Comparison of ENCODE assay signal across 42 cellular contexts in the genomic region with DNA sequence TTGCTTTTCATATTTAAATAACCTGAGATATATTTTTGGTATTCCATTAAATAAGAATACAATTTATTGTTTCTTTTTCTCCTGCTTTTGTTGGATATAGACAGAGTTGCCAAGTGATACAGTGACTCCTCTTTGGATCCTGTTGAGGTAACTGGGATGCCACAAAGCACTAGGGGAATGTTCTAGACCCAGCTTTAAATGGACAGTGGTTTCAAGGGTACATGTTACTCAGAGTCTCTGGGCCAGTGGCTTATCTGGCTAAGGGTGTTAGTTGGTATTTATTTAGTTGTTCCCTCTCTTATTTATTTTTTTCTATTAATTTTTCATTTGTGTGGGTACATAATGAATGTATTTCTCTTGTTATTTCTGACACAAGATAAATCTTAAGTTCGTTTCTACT. TPM values are rescaled to one million over a fixed set of nuclear protein-coding genes. Genes with fewer than 3 reads are reported as not detected.
"Had no signal": no experiment of that assay in that cellular context is flagged by ENCODE, and none has a peak within 500 bp of the region (broad histone marks: within the 10 kb centered on the region; RNA-seq: fewer than 3 reads in every experiment).

No MANE protein-coding gene starts in this region.

- DNase-seq: activated CD4-positive, alpha-beta memory T cell treated with anti-CD3 and anti-CD28 coated beads, Interleukin-2, amount 10 ng/mL, durations not matched to agents 7 days and 5 days; activated CD4-positive, alpha-beta T cell treated with anti-CD3 and anti-CD28 coated beads for 1 hour; activated CD4-positive, alpha-beta T cell treated with anti-CD3 and anti-CD28 coated beads for 36 hours; activated CD4-positive, alpha-beta T cell treated with anti-CD3 and anti-CD28 coated beads for 48 hours; activated CD4-positive, alpha-beta T cell treated with anti-CD3 and anti-CD28 coated beads, Interleukin-2, amount 10 ng/mL, durations not matched to agents 7 days and 5 days; activated CD4-positive, alpha-beta T cell treated with anti-CD3 and anti-CD28 coated beads, Interleukin-2, amount 50 U/mL, for 48 hours; activated CD4-positive, CD25-positive, alpha-beta regulatory T cell; activated CD8-positive, alpha-beta memory T cell treated with anti-CD3 and anti-CD28 coated beads for 24 hours; activated CD8-positive, alpha-beta memory T cell treated with anti-CD3 and anti-CD28 coated beads, Interleukin-2, amount 10 ng/mL, durations not matched to agents 7 days and 5 days; activated CD8-positive, alpha-beta T cell treated with anti-CD3 and anti-CD28 coated beads, Interleukin-2, amount 10 ng/mL, durations not matched to agents 7 days and 5 days; activated effector memory CD4-positive, alpha-beta T cell treated with Interleukin-2 at 50 U/mL for 16 hours; activated gamma-delta T cell; activated naive CD4-positive, alpha-beta T cell treated with anti-CD3 and anti-CD28 coated beads, Interleukin-2, amount 10 ng/mL, durations not matched to agents 7 days and 5 days; activated naive CD4-positive, alpha-beta T cell treated with Interleukin-2 at 50 U/mL for 16 hours; activated naive CD8-positive, alpha-beta T cell treated with anti-CD3 and anti-CD28 coated beads, Interleukin-2, amount 10 ng/mL, durations not matched to agents 7 days and 5 days; activated naive CD8-positive, alpha-beta T cell treated with anti-CD3 and anti-CD28 coated beads, Interleukin-2, amount 50 U/mL, for 24 hours; activated T-cell treated with anti-CD3 and anti-CD28 coated beads for 4 hours; activated T-cell treated with anti-CD3 and anti-CD28 coated beads, Interleukin-2, amount 50 U/mL, for 1 hour; activated T-cell treated with anti-CD3 and anti-CD28 coated beads, Interleukin-2, amount 50 U/mL, for 4 hours; activated T-cell treated with anti-CD3 and anti-CD28 coated beads, Interleukin-2, amount 50 U/mL, for 72 hours; amniotic stem cell; aorta; body of pancreas; brain microvascular endothelial cell; cerebellar nuclear complex; SW 1271; T-helper 1 cell; T-helper 2 cell; T-helper 9 cell had no signal

- H3K36me3 ChIP-seq: brain microvascular endothelial cell, breast epithelium had no signal

- H3K4me1 ChIP-seq: breast epithelium had no signal

- H3K9me3 ChIP-seq: body of pancreas, breast epithelium had no signal

- H3K27me3 ChIP-seq: body of pancreas, brain microvascular endothelial cell, breast epithelium had no signal

- H3K4me3 ChIP-seq: body of pancreas, breast epithelium had no signal

- H3K36me3 Mint-ChIP-seq: activated naive CD8-positive, alpha-beta T cell had no signal

- H3K4me1 Mint-ChIP-seq: activated naive CD4-positive, alpha-beta T cell treated with anti-CD3 and anti-CD28 coated beads, Interleukin-2, amount 10 ng/mL, durations not matched to agents 7 days and 5 days; activated naive CD8-positive, alpha-beta T cell treated with anti-CD3 and anti-CD28 coated beads, Interleukin-2, amount 10 ng/mL, durations not matched to agents 7 days and 5 days; WTC11 had no signal

- H3K4me3 Mint-ChIP-seq: activated CD4-positive, alpha-beta memory T cell treated with anti-CD3 and anti-CD28 coated beads, Interleukin-2, amount 10 ng/mL, durations not matched to agents 7 days and 5 days; activated CD4-positive, alpha-beta T cell treated with anti-CD3 and anti-CD28 coated beads for 36 hours; activated CD4-positive, alpha-beta T cell treated with anti-CD3 and anti-CD28 coated beads, Interleukin-2, amount 10 ng/mL, durations not matched to agents 7 days and 5 days; activated CD8-positive, alpha-beta memory T cell treated with anti-CD3 and anti-CD28 coated beads, Interleukin-2, amount 10 ng/mL, durations not matched to agents 7 days and 5 days; activated CD8-positive, alpha-beta T cell treated with anti-CD3 and anti-CD28 coated beads, Interleukin-2, amount 10 ng/mL, durations not matched to agents 7 days and 5 days; activated naive CD4-positive, alpha-beta T cell treated with anti-CD3 and anti-CD28 coated beads, Interleukin-2, amount 10 ng/mL, durations not matched to agents 7 days and 5 days; activated naive CD4-positive, alpha-beta T cell treated with anti-CD3 and anti-CD28 coated beads, Interleukin-2, amount 50 U/mL, for 24 hours; activated naive CD8-positive, alpha-beta T cell; activated naive CD8-positive, alpha-beta T cell treated with anti-CD3 and anti-CD28 coated beads, Interleukin-2, amount 10 ng/mL, durations not matched to agents 7 days and 5 days; activated naive CD8-positive, alpha-beta T cell treated with anti-CD3 and anti-CD28 coated beads, Interleukin-2, amount 50 U/mL, for 24 hours; activated T-cell treated with anti-CD3 and anti-CD28 coated beads, Interleukin-2, amount 50 U/mL, for 4 hours; activated T-cell treated with anti-CD3 and anti-CD28 coated beads, Interleukin-2, amount 50 U/mL, for 72 hours; activated T-helper 1 cell treated with anti-CD3 and anti-CD28 coated beads, Interleukin-12 subunit alpha, Interleukin-12 subunit beta, Interleukin-2, Interleukin-4 antibody, amounts not matched to agents 30 ng/mL and 10 ng/mL and 1 ng/mL, durations not matched to agents 14 hours and 24 hours and 36 hours; central memory CD8-positive, alpha-beta T cell; T-helper 1 cell treated with Interleukin-12 subunit alpha and Interleukin-12 subunit beta and Interleukin-4 antibody, amounts not matched to agents 30 μg/mL and 1 μg/mL, for 36 hours; T-helper 2 cell treated with Interferon-gamma antibody and Interleukin-4, amounts not matched to agents 5 μg/mL and 100 μg/mL, for 36 hours; WTC11 had no signal

- ATAC-seq: activated CD4-positive, alpha-beta T cell treated with anti-CD3 and anti-CD28 coated beads for 36 hours; activated CD4-positive, CD25-positive, alpha-beta regulatory T cell treated with anti-CD3 and anti-CD28 coated beads, Interleukin-2, amount 50 U/mL, for 24 hours; activated CD8-positive, alpha-beta memory T cell treated with anti-CD3 and anti-CD28 coated beads, Interleukin-2, amount 10 ng/mL, durations not matched to agents 7 days and 5 days; activated CD8-positive, alpha-beta T cell treated with anti-CD3 and anti-CD28 coated beads, Interleukin-2, amount 10 ng/mL, durations not matched to agents 7 days and 5 days; activated naive CD8-positive, alpha-beta T cell treated with anti-CD3 and anti-CD28 coated beads, Interleukin-2, amount 50 U/mL, for 24 hours; activated T-cell treated with anti-CD3 and anti-CD28 coated beads, Interleukin-2, amount 50 U/mL, for 4 hours; activated T-cell treated with anti-CD3 and anti-CD28 coated beads, Interleukin-2, amount 50 U/mL, for 72 hours; body of pancreas; WTC11 had no signal

- H3K27me3 Mint-ChIP-seq: activated CD4-positive, alpha-beta memory T cell treated with anti-CD3 and anti-CD28 coated beads, Interleukin-2, amount 10 ng/mL, durations not matched to agents 7 days and 5 days; activated CD4-positive, alpha-beta T cell treated with anti-CD3 and anti-CD28 coated beads for 36 hours; activated CD4-positive, alpha-beta T cell treated with anti-CD3 and anti-CD28 coated beads, Interleukin-2, amount 10 ng/mL, durations not matched to agents 7 days and 5 days; activated CD8-positive, alpha-beta memory T cell treated with anti-CD3 and anti-CD28 coated beads, Interleukin-2, amount 10 ng/mL, durations not matched to agents 7 days and 5 days; activated naive CD4-positive, alpha-beta T cell treated with anti-CD3 and anti-CD28 coated beads, Interleukin-2, amount 10 ng/mL, durations not matched to agents 7 days and 5 days; activated naive CD4-positive, alpha-beta T cell treated with anti-CD3 and anti-CD28 coated beads, Interleukin-2, amount 50 U/mL, for 24 hours; activated naive CD8-positive, alpha-beta T cell; activated naive CD8-positive, alpha-beta T cell treated with anti-CD3 and anti-CD28 coated beads, Interleukin-2, amount 10 ng/mL, durations not matched to agents 7 days and 5 days; activated naive CD8-positive, alpha-beta T cell treated with anti-CD3 and anti-CD28 coated beads, Interleukin-2, amount 50 U/mL, for 24 hours; central memory CD8-positive, alpha-beta T cell had no signal

- H3K27ac Mint-ChIP-seq: activated CD4-positive, alpha-beta memory T cell treated with anti-CD3 and anti-CD28 coated beads, Interleukin-2, amount 10 ng/mL, durations not matched to agents 7 days and 5 days; activated CD4-positive, alpha-beta T cell treated with anti-CD3 and anti-CD28 coated beads for 36 hours; activated CD4-positive, alpha-beta T cell treated with anti-CD3 and anti-CD28 coated beads, Interleukin-2, amount 10 ng/mL, durations not matched to agents 7 days and 5 days; activated CD8-positive, alpha-beta memory T cell treated with anti-CD3 and anti-CD28 coated beads, Interleukin-2, amount 10 ng/mL, durations not matched to agents 7 days and 5 days; activated CD8-positive, alpha-beta T cell treated with anti-CD3 and anti-CD28 coated beads, Interleukin-2, amount 10 ng/mL, durations not matched to agents 7 days and 5 days; activated naive CD4-positive, alpha-beta T cell treated with anti-CD3 and anti-CD28 coated beads, Interleukin-2, amount 10 ng/mL, durations not matched to agents 7 days and 5 days; activated naive CD8-positive, alpha-beta T cell; activated naive CD8-positive, alpha-beta T cell treated with anti-CD3 and anti-CD28 coated beads, Interleukin-2, amount 10 ng/mL, durations not matched to agents 7 days and 5 days; activated naive CD8-positive, alpha-beta T cell treated with anti-CD3 and anti-CD28 coated beads, Interleukin-2, amount 50 U/mL, for 24 hours; activated T-cell treated with anti-CD3 and anti-CD28 coated beads, Interleukin-2, amount 50 U/mL, for 72 hours; activated T-helper 1 cell treated with anti-CD3 and anti-CD28 coated beads, Interleukin-12 subunit alpha, Interleukin-12 subunit beta, Interleukin-2, Interleukin-4 antibody, amounts not matched to agents 30 ng/mL and 10 ng/mL and 1 ng/mL, durations not matched to agents 14 hours and 24 hours and 36 hours; activated T-helper 2 cell treated with anti-CD3 and anti-CD28 coated beads, Interferon-gamma antibody, Interleukin-2, Interleukin-4, amounts not matched to agents 10 μg/mL and 5 μg/mL and 100 μg/mL, durations not matched to agents 14 hours and 24 hours and 36 hours; T-helper 1 cell treated with Interleukin-12 subunit alpha and Interleukin-12 subunit beta and Interleukin-4 antibody, amounts not matched to agents 30 μg/mL and 1 μg/mL, for 36 hours; T-helper 2 cell treated with Interferon-gamma antibody and Interleukin-4, amounts not matched to agents 5 μg/mL and 100 μg/mL, for 36 hours; WTC11 had no signal

- H3K27ac ChIP-seq: body of pancreas, brain microvascular endothelial cell, breast epithelium, VCaP had no signal

- H3K9me3 Mint-ChIP-seq: activated CD4-positive, alpha-beta memory T cell treated with anti-CD3 and anti-CD28 coated beads, Interleukin-2, amount 10 ng/mL, durations not matched to agents 7 days and 5 days; activated CD4-positive, alpha-beta T cell treated with anti-CD3 and anti-CD28 coated beads, Interleukin-2, amount 10 ng/mL, durations not matched to agents 7 days and 5 days; activated naive CD4-positive, alpha-beta T cell treated with anti-CD3 and anti-CD28 coated beads, Interleukin-2, amount 10 ng/mL, durations not matched to agents 7 days and 5 days; activated naive CD4-positive, alpha-beta T cell treated with anti-CD3 and anti-CD28 coated beads, Interleukin-2, amount 50 U/mL, for 24 hours; activated naive CD8-positive, alpha-beta T cell treated with anti-CD3 and anti-CD28 coated beads, Interleukin-2, amount 10 ng/mL, durations not matched to agents 7 days and 5 days; activated naive CD8-positive, alpha-beta T cell treated with anti-CD3 and anti-CD28 coated beads, Interleukin-2, amount 50 U/mL, for 24 hours; activated T-cell treated with anti-CD3 and anti-CD28 coated beads, Interleukin-2, amount 50 U/mL, for 4 hours; activated T-cell treated with anti-CD3 and anti-CD28 coated beads, Interleukin-2, amount 50 U/mL, for 72 hours; activated T-helper 1 cell treated with anti-CD3 and anti-CD28 coated beads, Interleukin-12 subunit alpha, Interleukin-12 subunit beta, Interleukin-2, Interleukin-4 antibody, amounts not matched to agents 30 ng/mL and 10 ng/mL and 1 ng/mL, durations not matched to agents 14 hours and 24 hours and 36 hours; activated T-helper 2 cell treated with anti-CD3 and anti-CD28 coated beads, Interferon-gamma antibody, Interleukin-2, Interleukin-4, amounts not matched to agents 10 μg/mL and 5 μg/mL and 100 μg/mL, durations not matched to agents 14 hours and 24 hours and 36 hours; central memory CD8-positive, alpha-beta T cell; T-helper 1 cell treated with Interleukin-12 subunit alpha and Interleukin-12 subunit beta and Interleukin-4 antibody, amounts not matched to agents 30 μg/mL and 1 μg/mL, for 36 hours; T-helper 2 cell treated with Interferon-gamma antibody and Interleukin-4, amounts not matched to agents 5 μg/mL and 100 μg/mL, for 36 hours; WTC11 had no signal

RNA-seq across cellular contexts. Expression of a gene that starts 13.1 kb away (rescaled TPM):
- total RNA-seq: activated CD4-positive, alpha-beta memory T cell treated with anti-CD3 and anti-CD28 coated beads, Interleukin-2, amount 10 ng/mL, durations not matched to agents 7 days and 5 days; activated CD4-positive, alpha-beta T cell treated with anti-CD3 and anti-CD28 coated beads, Interleukin-2, amount 10 ng/mL, durations not matched to agents 7 days and 5 days; activated CD8-positive, alpha-beta memory T cell treated with anti-CD3 and anti-CD28 coated beads, Interleukin-2, amount 10 ng/mL, durations not matched to agents 7 days and 5 days; activated CD8-positive, alpha-beta T cell treated with anti-CD3 and anti-CD28 coated beads, Interleukin-2, amount 10 ng/mL, durations not matched to agents 7 days and 5 days; activated naive CD8-positive, alpha-beta T cell treated with anti-CD3 and anti-CD28 coated beads, Interleukin-2, amount 10 ng/mL, durations not matched to agents 7 days and 5 days; aorta; body of pancreas; breast epithelium; chondrocyte had no signal

RNA-seq across cellular contexts. Expression of a gene that starts 28.3 kb away (rescaled TPM):
- total RNA-seq: activated CD4-positive, alpha-beta memory T cell treated with anti-CD3 and anti-CD28 coated beads, Interleukin-2, amount 10 ng/mL, durations not matched to agents 7 days and 5 days; activated CD4-positive, alpha-beta T cell treated with anti-CD3 and anti-CD28 coated beads, Interleukin-2, amount 10 ng/mL, durations not matched to agents 7 days and 5 days; activated CD8-positive, alpha-beta memory T cell treated with anti-CD3 and anti-CD28 coated beads, Interleukin-2, amount 10 ng/mL, durations not matched to agents 7 days and 5 days; activated CD8-positive, alpha-beta T cell treated with anti-CD3 and anti-CD28 coated beads, Interleukin-2, amount 10 ng/mL, durations not matched to agents 7 days and 5 days; activated T-cell treated with anti-CD3 and anti-CD28 coated beads, Interleukin-2, amount 50 U/mL, for 4 hours; activated T-helper 2 cell treated with anti-CD3 and anti-CD28 coated beads, Interferon-gamma antibody, Interleukin-2, Interleukin-4, amounts not matched to agents 10 μg/mL and 5 μg/mL and 100 μg/mL, durations not matched to agents 14 hours and 24 hours and 36 hours; aorta; body of pancreas; cardiac septum; chondrocyte had no signal
- polyA plus RNA-seq: aorta had no signal
